ENCODE assay signal across 1 cellular context in the genomic region with DNA sequence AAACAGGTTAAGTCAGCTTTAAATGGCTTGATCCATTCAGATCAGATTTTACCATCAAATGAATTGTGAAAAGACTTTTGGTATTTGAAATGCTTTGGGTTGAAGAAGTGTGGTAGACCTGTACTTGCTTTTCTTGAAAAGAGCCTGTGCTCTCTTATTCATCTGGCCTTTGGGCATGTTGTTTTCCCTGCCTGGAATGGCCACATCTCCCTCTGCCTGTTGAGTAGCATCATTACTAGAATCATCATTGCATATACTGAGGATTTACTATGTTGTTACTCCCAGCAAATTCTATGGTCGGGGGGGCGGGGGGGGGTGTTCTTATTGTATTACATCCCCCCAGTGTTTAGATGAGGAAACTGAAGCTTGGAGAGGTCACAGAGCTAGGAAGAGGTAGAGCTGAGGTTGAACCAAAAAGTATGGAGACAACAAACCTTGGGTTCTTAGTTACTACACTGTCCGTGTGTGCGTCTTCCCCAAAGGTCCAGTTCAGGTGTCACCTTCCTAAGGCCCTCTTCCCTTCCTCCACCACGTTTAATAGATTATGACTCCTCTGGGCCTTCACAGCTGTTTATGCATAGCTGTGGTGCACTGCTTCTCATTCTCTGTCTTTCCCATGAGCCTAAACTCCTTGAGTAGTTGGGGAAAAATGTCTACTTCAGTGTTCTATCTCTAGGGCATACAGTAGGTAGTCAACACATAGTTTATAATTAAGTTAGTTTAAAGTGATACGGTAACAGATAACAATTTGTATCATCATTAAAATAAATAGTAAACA.
TF ChIP-seq lines count a peak whose summit lies in the region.

No MANE protein-coding gene starts in this region.

TF ChIP-seq in SK-N-SH, 30 proteins besides CTCF, POLR2A, EP300 and RAD21:
- TF ChIP-seq CHD2 (IDR thresholded peaks at IDR 0.05; ENCODE audit: low read length, partially characterized antibody) = no peak
- no peak for TF ChIP-seq RXRA (IDR thresholded peaks at IDR 0.05; ENCODE audit: borderline replicate concordance, low read depth)
- no peak for TF ChIP-seq FOXJ3 (CRISPR knock-in tag; IDR thresholded peaks at IDR 0.05)
- peak; percentile 36 for TF ChIP-seq SMC3 (IDR thresholded peaks at IDR 0.05; ENCODE audit: low read depth, low read length)
TF ChIP-seq in SK-N-SH: peak in this region for 1.
